Comparison of ENCODE assay signal across 1 cellular context in the genomic region with DNA sequence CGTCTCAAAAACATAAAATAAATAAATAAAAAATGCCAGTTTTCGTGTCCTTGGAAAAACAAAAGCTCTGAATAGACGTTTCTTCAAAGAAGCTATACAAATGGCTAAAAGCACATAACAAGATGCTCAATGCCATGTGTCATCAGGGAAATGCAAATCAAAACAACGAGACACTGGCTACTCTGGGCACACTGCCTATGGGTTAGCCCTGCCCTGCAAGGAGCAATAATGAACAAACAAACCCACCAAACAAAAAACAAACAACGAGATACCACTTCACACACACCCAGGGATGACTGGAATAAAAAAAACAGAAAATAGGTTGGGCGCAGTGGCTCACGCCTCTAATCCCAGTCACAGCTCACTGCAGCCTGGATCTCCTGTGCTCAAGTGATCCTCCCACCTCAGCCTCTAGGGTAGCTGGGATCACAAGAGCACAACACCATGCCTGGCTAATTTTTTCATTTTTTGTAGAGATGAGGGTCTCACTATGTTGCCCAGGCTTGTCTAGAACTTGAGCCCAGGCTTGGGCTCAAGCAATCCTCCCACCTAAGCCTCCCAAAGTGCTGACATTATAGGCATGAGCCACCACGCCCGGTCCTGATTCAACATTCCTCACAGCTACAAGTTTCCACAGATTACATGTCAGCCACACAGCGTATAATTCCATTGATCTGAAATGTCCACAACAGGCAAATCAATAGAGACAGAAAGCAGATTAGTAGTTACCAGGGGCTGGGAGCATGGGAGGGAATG.
TF ChIP-seq lines count a peak whose summit lies in the region.

No MANE protein-coding gene starts in this region.

TF ChIP-seq in endothelial cell of umbilical vein, 7 proteins besides CTCF, POLR2A, EP300 and RAD21:
- TF ChIP-seq EZH2 (IDR thresholded peaks at IDR 0.05; ENCODE audit: borderline replicate concordance, low read depth, low read length, severe bottlenecking) (no peak), GATA2 (IDR thresholded peaks at IDR 0.05; ENCODE audit: insufficient read depth, insufficient read length, low read depth, low read length) (no peak), POLR2AphosphoS5 (IDR thresholded peaks at IDR 0.05; ENCODE audit: insufficient read depth, low read depth, low read length) (no peak), JUN (IDR thresholded peaks at IDR 0.05; ENCODE audit: borderline replicate concordance, insufficient read depth, insufficient read length, low read depth) (no peak), MYC (IDR thresholded peaks at IDR 0.05; ENCODE audit: low read depth, low read length) (no peak), MAX (IDR thresholded peaks at IDR 0.05; ENCODE audit: insufficient read depth, insufficient read length) (no peak), FOS (IDR thresholded peaks at IDR 0.05; ENCODE audit: borderline replicate concordance, insufficient read depth, low read length) (no peak)
